In the genomic region with DNA sequence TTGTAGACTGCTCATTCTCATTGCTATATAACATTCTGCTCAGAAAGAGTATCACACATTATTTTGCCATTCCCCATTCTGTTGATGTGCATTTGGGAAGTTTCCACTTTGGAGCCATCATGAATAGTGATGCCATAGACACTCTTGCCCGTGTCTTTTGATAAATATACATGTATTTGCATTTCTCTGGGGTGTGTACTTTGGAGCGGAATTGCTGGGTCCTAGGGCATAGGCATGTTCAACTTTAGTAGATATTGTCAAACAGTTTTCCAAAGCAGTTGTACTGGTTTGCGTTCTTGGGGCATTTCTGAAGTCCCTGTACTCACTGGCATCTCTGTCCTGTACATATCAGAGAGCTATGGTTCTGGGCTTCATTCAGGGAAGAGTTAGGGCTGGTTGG, we compare ENCODE assay signal across 18 cellular contexts. TPM values are rescaled to one million over a fixed set of nuclear protein-coding genes. Genes with fewer than 3 reads are reported as not detected.
DNase-seq lines count a peak whose midpoint lies in the region; ATAC-seq lines count a peak whose summit lies in the region.
"Had no signal": no experiment of that assay in that cellular context is flagged by ENCODE, and none has a peak within 500 bp of the region (broad histone marks: within the 10 kb centered on the region; RNA-seq: fewer than 3 reads in every experiment).

No MANE protein-coding gene starts in this region.

- peaks cover 20% of the 10 kb centered on the region for H3K36me3 Mint-ChIP-seq in activated naive CD4-positive, alpha-beta T cell treated with anti-CD3 and anti-CD28 coated beads for 36 hours (ENCODE audit: low read depth)
- peaks cover 57% of the 10 kb centered on the region for H3K36me3 Mint-ChIP-seq in activated naive CD8-positive, alpha-beta T cell treated with anti-CD3 and anti-CD28 coated beads, Interleukin-2, amount 10 ng/mL, durations not matched to agents 7 days and 5 days
- H3K36me3 Mint-ChIP-seq in stimulated activated effector memory CD8-positive, alpha-beta T cell treated with anti-CD3 and anti-CD28 coated beads, Interleukin-12 subunit alpha, Interleukin-12 subunit beta, amount 100 ng/mL, for 72 hours, result peaks cover 97% of the 10 kb centered on the region
- H3K36me3 Mint-ChIP-seq: brain had no signal

- H3K27ac Mint-ChIP-seq in activated naive CD4-positive, alpha-beta T cell treated with anti-CD3 and anti-CD28 coated beads for 36 hours, result peak overlapping the region; percentile 76
- peak overlapping the region; percentile 87 for H3K27ac Mint-ChIP-seq in activated naive CD8-positive, alpha-beta T cell treated with anti-CD3 and anti-CD28 coated beads, Interleukin-2, amount 10 ng/mL, durations not matched to agents 7 days and 5 days
- peak overlapping the region; percentile 88 for H3K27ac Mint-ChIP-seq in stimulated activated effector memory CD8-positive, alpha-beta T cell treated with anti-CD3 and anti-CD28 coated beads, Interleukin-12 subunit alpha, Interleukin-12 subunit beta, amount 100 ng/mL, for 72 hours
- H3K27ac Mint-ChIP-seq: brain had no signal

- no peak overlapping the region for H3K4me3 Mint-ChIP-seq in activated naive CD4-positive, alpha-beta T cell treated with anti-CD3 and anti-CD28 coated beads for 36 hours
- H3K4me3 Mint-ChIP-seq in activated naive CD8-positive, alpha-beta T cell treated with anti-CD3 and anti-CD28 coated beads, Interleukin-2, amount 10 ng/mL, durations not matched to agents 7 days and 5 days, result peak overlapping the region; percentile 79
- H3K4me3 Mint-ChIP-seq in stimulated activated effector memory CD8-positive, alpha-beta T cell treated with anti-CD3 and anti-CD28 coated beads, Interleukin-12 subunit alpha, Interleukin-12 subunit beta, amount 100 ng/mL, for 72 hours, result peak overlapping the region; percentile 63
- H3K4me3 Mint-ChIP-seq: brain had no signal

- no peaks in the 10 kb centered on the region for H3K27me3 Mint-ChIP-seq in activated naive CD4-positive, alpha-beta T cell treated with anti-CD3 and anti-CD28 coated beads for 36 hours (ENCODE audit: low read depth)
- no peaks in the 10 kb centered on the region for H3K27me3 Mint-ChIP-seq in activated naive CD8-positive, alpha-beta T cell treated with anti-CD3 and anti-CD28 coated beads, Interleukin-2, amount 10 ng/mL, durations not matched to agents 7 days and 5 days

- intact Hi-C loops in activated naive CD4-positive, alpha-beta T cell treated with anti-CD3 and anti-CD28 coated beads for 36 hours (cut with micrococcal nuclease), result no loop called here

- CTCF ChIA-PET in activated naive CD4-positive, alpha-beta T cell treated with anti-CD3 and anti-CD28 coated beads for 36 hours (lab: Charles Lee), result interaction anchor here (1.5 kb wide), 1 partner anchor 13 kb away, joined by 6 read pairs; no protein-coding TSS in a partner anchor

- H3K9me3 ChIP-seq in KOPT-K1 (ENCODE audit: insufficient read depth, low read length, poor library complexity, severe bottlenecking), result peaks cover 15% of the 10 kb centered on the region
- H3K9me3 ChIP-seq: colonic mucosa, heart left ventricle, tibial artery had no signal

- H3K27ac ChIP-seq in KOPT-K1 (ENCODE audit: low read depth, low read length, poor library complexity, severe bottlenecking), result peak overlapping the region; percentile 44
- H3K27ac ChIP-seq: colonic mucosa, tibial artery had no signal

- POLR2A ChIA-PET in activated naive CD8-positive, alpha-beta T cell treated with anti-CD3 and anti-CD28 coated beads, Interleukin-2, amount 10 ng/mL, durations not matched to agents 7 days and 5 days (lab: Charles Lee), result interaction anchor here (1.4 to 2.9 kb wide), 4 partner anchors 13 to 75 kb away, joined by 3 to 15 read pairs (median 10); partner anchors contain the start of gene PIK3CD

- ATAC-seq in activated naive CD8-positive, alpha-beta T cell treated with anti-CD3 and anti-CD28 coated beads, Interleukin-2, amount 10 ng/mL, durations not matched to agents 7 days and 5 days (ENCODE audit: low read depth), result no peak
- ATAC-seq in stimulated activated effector memory CD8-positive, alpha-beta T cell treated with anti-CD3 and anti-CD28 coated beads, Interleukin-12 subunit alpha, Interleukin-12 subunit beta, amount 100 ng/mL, for 72 hours, result no peak
- ATAC-seq: left ventricle myocardium superior had no signal

- no peak for DNase-seq in activated naive CD4-positive, alpha-beta T cell treated with anti-CD3 and anti-CD28 coated beads for 36 hours
- DNase-seq in activated naive CD4-positive, alpha-beta T cell treated with anti-CD3 and anti-CD28 coated beads, Interleukin-2, amount 50 U/mL, for 16 hours, result no peak
- no peak for DNase-seq in activated naive CD8-positive, alpha-beta T cell treated with anti-CD3 and anti-CD28 coated beads, Interleukin-2, amount 10 ng/mL, durations not matched to agents 7 days and 5 days
- DNase-seq in stimulated activated effector memory CD8-positive, alpha-beta T cell treated with anti-CD3 and anti-CD28 coated beads, Interleukin-12 subunit alpha, Interleukin-12 subunit beta, amount 100 ng/mL, for 72 hours (ENCODE audit: low spot score in 2 of 2), result no peak
- DNase-seq in stimulated activated naive CD4-positive, alpha-beta T cell treated with Interleukin-2 at 50 U/mL for 16 hours (lab: John Stamatoyannopoulos, UW), result no peak
- DNase-seq in pons (ENCODE audit: low spot score) (no peak), NCI-H345 (lab: John Stamatoyannopoulos, UW) (no peak)
- DNase-seq: Calu3, colonic mucosa, heart left ventricle, NCI-H1105, NCI-H2081, NCI-H526, occipital lobe, tibial artery had no signal

- peaks cover 8% of the 10 kb centered on the region for H3K9me3 Mint-ChIP-seq in activated naive CD4-positive, alpha-beta T cell treated with anti-CD3 and anti-CD28 coated beads for 36 hours
- peaks cover 4% of the 10 kb centered on the region for H3K9me3 Mint-ChIP-seq in activated naive CD8-positive, alpha-beta T cell treated with anti-CD3 and anti-CD28 coated beads, Interleukin-2, amount 10 ng/mL, durations not matched to agents 7 days and 5 days
- H3K9me3 Mint-ChIP-seq in stimulated activated effector memory CD8-positive, alpha-beta T cell treated with anti-CD3 and anti-CD28 coated beads, Interleukin-12 subunit alpha, Interleukin-12 subunit beta, amount 100 ng/mL, for 72 hours, result no peaks in the 10 kb centered on the region

- peaks cover 62% of the 10 kb centered on the region for H3K4me1 Mint-ChIP-seq in activated naive CD4-positive, alpha-beta T cell treated with anti-CD3 and anti-CD28 coated beads for 36 hours (ENCODE audit: low read depth)
- H3K4me1 Mint-ChIP-seq in activated naive CD8-positive, alpha-beta T cell treated with anti-CD3 and anti-CD28 coated beads, Interleukin-2, amount 10 ng/mL, durations not matched to agents 7 days and 5 days, result peaks cover 54% of the 10 kb centered on the region
- H3K4me1 Mint-ChIP-seq in stimulated activated effector memory CD8-positive, alpha-beta T cell treated with anti-CD3 and anti-CD28 coated beads, Interleukin-12 subunit alpha, Interleukin-12 subunit beta, amount 100 ng/mL, for 72 hours, result peaks cover 58% of the 10 kb centered on the region
- H3K4me1 Mint-ChIP-seq: brain had no signal

- peaks cover 36% of the 10 kb centered on the region for H3K36me3 ChIP-seq in KOPT-K1 (ENCODE audit: insufficient read depth, low read length)
- H3K36me3 ChIP-seq: colonic mucosa, tibial artery had no signal

RNA-seq across cellular contexts. Expression of gene PIK3CD, which starts 52.1 kb away (rescaled TPM):
- total RNA-seq in activated naive CD4-positive, alpha-beta T cell treated with anti-CD3 and anti-CD28 coated beads for 36 hours, result 100 to 1,000 TPM in 1 of 2 experiments, 10 to 100 TPM in 1; 96.6 to 101 TPM
- 100 to 1,000 TPM; 250 TPM for total RNA-seq in activated naive CD8-positive, alpha-beta T cell treated with anti-CD3 and anti-CD28 coated beads, Interleukin-2, amount 10 ng/mL, durations not matched to agents 7 days and 5 days
